Comparison of ENCODE assay signal across 1 cellular context in genomic region chr2:126645211-126645618, GRCh38.
TF ChIP-seq lines count a peak whose summit lies in the region.

No MANE protein-coding gene starts in this region.

TF ChIP-seq in K562, 482 proteins besides CTCF, POLR2A, EP300 and RAD21 (continued from another document and continues in another):
- TF ChIP-seq ZBTB12 (CRISPR knock-in tag; IDR thresholded peaks at IDR 0.05) (no peak), MYNN (IDR thresholded peaks at IDR 0.05) (peak; percentile 81; the same call in 1 of the 2 replicates), MYNN (CRISPR knock-in tag; IDR thresholded peaks at IDR 0.05) (no peak), SIRT6 (IDR thresholded peaks at IDR 0.05; ENCODE audit: low read depth, low read length) (no peak), ZNF146 (CRISPR knock-in tag; IDR thresholded peaks at IDR 0.05; ENCODE audit: unreplicated experiment) (no peak), ZNF239 (CRISPR knock-in tag; IDR thresholded peaks at IDR 0.05) (no peak), REST (CRISPR knock-in tag; IDR thresholded peaks at IDR 0.05; ENCODE audit: low read depth) (no peak), MAFG (tag; conservative IDR thresholded peaks at IDR 0.05) (no peak), ZSCAN29 (IDR thresholded peaks at IDR 0.05) (no peak), BCL6 (CRISPR knock-in tag; IDR thresholded peaks at IDR 0.05) (no peak), CBFA2T2 (conservative IDR thresholded peaks at IDR 0.05) (peak; percentile 93), TCF7 (IDR thresholded peaks at IDR 0.05; ENCODE audit: borderline replicate concordance) (0 out of 2 replicates have a peak, but pooled peaks have one; percentile 74), ELK1 (CRISPR knock-in tag; IDR thresholded peaks at IDR 0.05) (no peak), MITF (IDR thresholded peaks at IDR 0.05) (no peak; the same call in 1 of the 2 replicates), SAFB (IDR thresholded peaks at IDR 0.05; ENCODE audit: borderline replicate concordance, low read depth, low read length) (no peak), GMEB1 (CRISPR knock-in tag; IDR thresholded peaks at IDR 0.05) (no peak), CBX3 (IDR thresholded peaks at IDR 0.05; ENCODE audit: borderline replicate concordance in 1 of 2, low read length in 2 of 2) (peak in 1 of 2 experiments; percentile 91; a peak in 1 of 3 replicates), UBTF (IDR thresholded peaks at IDR 0.05; ENCODE audit: borderline replicate concordance in 1 of 2, low read depth in 2 of 2, low read length in 2 of 2) (peak; percentile 68 to 86; a peak in 3 of 4 replicates), RFX7 (CRISPR knock-in tag; IDR thresholded peaks at IDR 0.05) (no peak), DNMT1 (IDR thresholded peaks at IDR 0.05) (no peak), ZNF408 (CRISPR knock-in tag; IDR thresholded peaks at IDR 0.05; ENCODE audit: low read depth) (no peak), WHSC1 (IDR thresholded peaks at IDR 0.05; ENCODE audit: low read length) (no peak), KDM5B (IDR thresholded peaks at IDR 0.05; ENCODE audit: insufficient replicate concordance, low read depth, low read length) (no peak), SREBF1 (IDR thresholded peaks at IDR 0.05; ENCODE audit: borderline replicate concordance, low read depth, low read length) (no peak), E4F1 (CRISPR knock-in tag; IDR thresholded peaks at IDR 0.05; ENCODE audit: borderline replicate concordance) (no peak), CGGBP1 (CRISPR knock-in tag; IDR thresholded peaks at IDR 0.05) (no peak), MBD2 (IDR thresholded peaks at IDR 0.05; ENCODE audit: borderline replicate concordance, low read depth) (no peak; the same call in none of the 2 replicates), DLX4 (CRISPR knock-in tag; IDR thresholded peaks at IDR 0.05) (no peak), SMARCA4 (IDR thresholded peaks at IDR 0.05) (peak; percentile 97), MXD1 (CRISPR knock-in tag; IDR thresholded peaks at IDR 0.05; ENCODE audit: borderline replicate concordance, poor library complexity, severe bottlenecking) (no peak), RBFOX2 (IDR thresholded peaks at IDR 0.05; ENCODE audit: low read depth, low read length) (no peak), NCOA4 (IDR thresholded peaks at IDR 0.05; ENCODE audit: partially characterized antibody) (no peak), YY1 (IDR thresholded peaks at IDR 0.05; ENCODE audit: borderline replicate concordance in 1 of 3, control insufficient read depth in 1 of 3, extremely low read depth in 1 of 3, insufficient read depth in 3 of 3, insufficient read length in 1 of 3, insufficient replicate concordance in 2 of 3, low read depth in 1 of 3, low read length in 2 of 3) (no peak), NELFE (IDR thresholded peaks at IDR 0.05; ENCODE audit: insufficient read depth, insufficient read length) (no peak), TFAM (CRISPR knock-in tag; conservative IDR thresholded peaks at IDR 0.05) (no peak), SRSF3 (IDR thresholded peaks at IDR 0.05; ENCODE audit: insufficient read depth, low read length) (no peak), SMARCC2 (IDR thresholded peaks at IDR 0.05; ENCODE audit: low read depth) (peak; percentile 82), GTF2E2 (tag; IDR thresholded peaks at IDR 0.05) (no peak), MECOM (CRISPR knock-in tag; IDR thresholded peaks at IDR 0.05) (peak; percentile 92), ATF3 (IDR thresholded peaks at IDR 0.05) (no peak), ATF3 (CRISPR knock-in tag; conservative IDR thresholded peaks at IDR 0.05) (no peak), PURB (CRISPR knock-in tag; IDR thresholded peaks at IDR 0.05; ENCODE audit: low read depth) (no peak), CSDE1 (IDR thresholded peaks at IDR 0.05) (no peak), CHD1 (IDR thresholded peaks at IDR 0.05; ENCODE audit: low read length) (no peak), ADNP (tag; IDR thresholded peaks at IDR 0.05) (peak; percentile 66; the same call in 1 of the 2 replicates), LCOR (CRISPR knock-in tag; IDR thresholded peaks at IDR 0.05) (no peak), BACH1 (tag; IDR thresholded peaks at IDR 0.05) (no peak), THAP7 (CRISPR knock-in tag; IDR thresholded peaks at IDR 0.05) (no peak)
